ENCODE assay signal across 7 cellular contexts in the genomic region with DNA sequence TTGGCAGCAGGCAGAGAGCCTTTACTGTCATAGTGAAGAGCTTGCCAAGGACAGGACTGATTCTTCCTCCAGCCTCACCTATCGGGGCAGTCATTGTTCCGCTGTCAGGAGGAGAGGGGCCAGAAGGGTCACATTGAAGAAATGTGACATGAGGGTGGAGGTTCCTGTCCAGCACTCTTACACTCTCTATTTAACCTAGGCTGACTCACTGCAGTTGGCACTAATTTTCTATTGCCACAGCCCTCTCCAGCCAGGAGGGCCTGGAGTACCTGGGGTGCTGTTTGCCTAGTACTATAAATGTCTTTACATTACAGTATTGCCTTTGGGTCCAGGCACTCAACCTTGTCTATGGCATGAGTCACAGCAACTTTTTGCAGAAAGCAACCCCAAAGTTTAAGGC. TPM values are rescaled to one million over a fixed set of nuclear protein-coding genes. Genes with fewer than 3 reads are reported as not detected.
"Had no signal": no experiment of that assay in that cellular context is flagged by ENCODE, and none has a peak within 500 bp of the region (broad histone marks: within the 10 kb centered on the region; RNA-seq: fewer than 3 reads in every experiment).

No MANE protein-coding gene starts in this region.

RNA-seq across cellular contexts. Expression of a gene that starts 7.2 kb away (rescaled TPM):
- total RNA-seq: activated CD8-positive, alpha-beta T cell treated with anti-CD3 and anti-CD28 coated beads for 36 hours; activated T-helper 17 cell treated with anti-CD3 and anti-CD28 coated beads, Interleukin-2, amount 50 U/mL, for 72 hours; dermis blood vessel endothelial cell; frontal cortex; natural killer cell; SJCRH30; suprapubic skin had no signal
